ENCODE assay signal across 12 cellular contexts in the genomic region with DNA sequence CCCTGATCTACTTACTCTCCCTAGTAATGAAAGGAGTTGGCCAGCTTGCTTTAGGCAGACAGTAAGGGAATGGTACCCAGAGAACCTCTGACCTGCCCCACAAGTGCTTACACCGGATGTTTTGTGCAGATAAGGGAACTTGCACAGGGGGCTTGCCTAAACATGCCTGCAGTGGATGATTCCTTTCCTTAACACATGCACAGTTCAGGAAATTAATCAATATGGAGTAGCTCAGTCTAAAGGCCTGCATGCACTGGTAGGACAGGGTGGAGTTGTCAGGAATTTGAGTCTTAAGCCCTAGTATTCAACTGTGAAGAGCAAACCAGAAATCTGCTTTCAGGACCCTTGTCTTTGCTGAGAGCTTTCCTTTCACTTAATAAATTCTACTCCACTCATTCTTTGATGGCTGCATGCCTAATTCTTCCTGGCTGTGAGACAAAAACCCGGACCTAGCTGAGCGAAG. TPM values are rescaled to one million over a fixed set of nuclear protein-coding genes. Genes with fewer than 3 reads are reported as not detected.
DNase-seq lines count a peak whose midpoint lies in the region; ATAC-seq and TF ChIP-seq lines count a peak whose summit lies in the region.
"Had no signal": no experiment of that assay in that cellular context is flagged by ENCODE, and none has a peak within 500 bp of the region (broad histone marks: within the 10 kb centered on the region; RNA-seq: fewer than 3 reads in every experiment).

No MANE protein-coding gene starts in this region.

- POLR2A ChIA-PET in CD8-positive, alpha-beta memory T cell (lab: Charles Lee) = interaction anchor here (1.0 kb wide), 1 partner anchor 34 kb away, joined by 3 read pairs; no protein-coding TSS in a partner anchor

- H3K4me1 Mint-ChIP-seq in CD8-positive, alpha-beta memory T cell = peaks cover 49 to 54% (median 53%) of the 10 kb centered on the region in 3 donors
- peaks cover 53% of the 10 kb centered on the region for H3K4me1 Mint-ChIP-seq in activated naive CD8-positive, alpha-beta T cell treated with anti-CD3 and anti-CD28 coated beads, Interleukin-2, amount 50 U/mL, for 24 hours
- peaks cover 45% of the 10 kb centered on the region for H3K4me1 Mint-ChIP-seq in memory B cell

- no peaks in the 10 kb centered on the region for H3K27me3 ChIP-seq in CD8-positive, alpha-beta memory T cell (ENCODE audit: insufficient read depth, low read length, poor library complexity, severe bottlenecking)
- H3K27me3 ChIP-seq in MM.1S (replicated peaks; ENCODE audit: insufficient read depth, low read length) = no peaks in the 10 kb centered on the region
- H3K27me3 ChIP-seq: cardiac muscle cell had no signal

- peak overlapping the region; percentile 43 to 85 (median 73) for H3K4me3 Mint-ChIP-seq in CD8-positive, alpha-beta memory T cell
- no peak overlapping the region for H3K4me3 Mint-ChIP-seq in activated naive CD8-positive, alpha-beta T cell treated with anti-CD3 and anti-CD28 coated beads, Interleukin-2, amount 50 U/mL, for 24 hours
- peak overlapping the region; percentile 44 for H3K4me3 Mint-ChIP-seq in memory B cell

- H3K4me1 ChIP-seq in CD8-positive, alpha-beta memory T cell (ENCODE audit: insufficient read depth, low read length) = peaks cover 46% of the 10 kb centered on the region
- peaks cover 31% of the 10 kb centered on the region for H3K4me1 ChIP-seq in MM.1S (ENCODE audit: low read length)

- peak overlapping the region; percentile 44; the same call in 1 of the 2 replicates for H2AFZ ChIP-seq in MM.1S (ENCODE audit: low read length)
- H2AFZ ChIP-seq: GM23248 had no signal

- H3K36me3 ChIP-seq in CD8-positive, alpha-beta memory T cell (ENCODE audit: insufficient read depth, low read length) = no peaks in the 10 kb centered on the region
- H3K36me3 ChIP-seq in MM.1S (replicated peaks; ENCODE audit: insufficient read depth, low read length) = no peaks in the 10 kb centered on the region
- H3K36me3 ChIP-seq: cardiac muscle cell had no signal

- no peaks in the 10 kb centered on the region for H3K9me2 ChIP-seq in MM.1S (replicated peaks; ENCODE audit: insufficient read depth, low read length)

- TF ChIP-seq CTCF in MM.1S (IDR thresholded peaks at IDR 0.05; ENCODE audit: low read length) = no peak

- H3K79me2 ChIP-seq in MM.1S (ENCODE audit: low read length) = peaks cover 4% of the 10 kb centered on the region

- no peak for ATAC-seq in activated naive CD8-positive, alpha-beta T cell treated with anti-CD3 and anti-CD28 coated beads, Interleukin-2, amount 50 U/mL, for 24 hours
- no peak for ATAC-seq in memory B cell (ENCODE audit: low read depth)
- ATAC-seq in HG02642 (IDR thresholded peaks at IDR 0.05; ENCODE audit: poor library complexity, unreplicated experiment) = no peak

- peaks cover 2 to 10% (median 3%) of the 10 kb centered on the region in 3 donors for H3K36me3 Mint-ChIP-seq in CD8-positive, alpha-beta memory T cell
- H3K36me3 Mint-ChIP-seq in activated naive CD8-positive, alpha-beta T cell treated with anti-CD3 and anti-CD28 coated beads, Interleukin-2, amount 50 U/mL, for 24 hours (ENCODE audit: low read depth) = peaks cover 18% of the 10 kb centered on the region
- peaks cover 4% of the 10 kb centered on the region for H3K36me3 Mint-ChIP-seq in memory B cell

- no peaks in the 10 kb centered on the region for H4K20me1 ChIP-seq in MM.1S (ENCODE audit: insufficient read depth, low read length)

- H3K9ac ChIP-seq in MM.1S (ENCODE audit: low read length) = no peak overlapping the region
- H3K9ac ChIP-seq: GM23248 had no signal

- CTCF ChIA-PET in CD8-positive, alpha-beta memory T cell (lab: Charles Lee) = interaction anchor here (1.3 to 4.5 kb wide), 3 partner anchors 28 to 680 kb away, joined by 3 to 17 read pairs (median 4); no protein-coding TSS in a partner anchor

- H3K4me2 ChIP-seq in MM.1S (ENCODE audit: low read depth, low read length) = peak overlapping the region; percentile 83; the same call in 1 of the 2 replicates

- H3K4me3 ChIP-seq in CD8-positive, alpha-beta memory T cell (ENCODE audit: low read length) = peak overlapping the region; percentile 52
- H3K4me3 ChIP-seq in MM.1S (ENCODE audit: low read length) = no peak overlapping the region
- H3K4me3 ChIP-seq: cardiac muscle cell, GM23248 had no signal

- H3K9me3 Mint-ChIP-seq in CD8-positive, alpha-beta memory T cell = no peaks in the 10 kb centered on the region
- H3K9me3 Mint-ChIP-seq in activated naive CD8-positive, alpha-beta T cell treated with anti-CD3 and anti-CD28 coated beads, Interleukin-2, amount 50 U/mL, for 24 hours = peaks cover 28% of the 10 kb centered on the region
- peaks cover 1% of the 10 kb centered on the region for H3K9me3 Mint-ChIP-seq in memory B cell

- H3K9me3 ChIP-seq in CD8-positive, alpha-beta memory T cell (ENCODE audit: low read length) = no peaks in the 10 kb centered on the region
- no peaks in the 10 kb centered on the region for H3K9me3 ChIP-seq in MM.1S (replicated peaks; ENCODE audit: insufficient read depth, low read length)

- peak overlapping the region; percentile 39 to 99 (median 90) for H3K27ac Mint-ChIP-seq in CD8-positive, alpha-beta memory T cell
- peak overlapping the region; percentile 44 for H3K27ac Mint-ChIP-seq in activated naive CD8-positive, alpha-beta T cell treated with anti-CD3 and anti-CD28 coated beads, Interleukin-2, amount 50 U/mL, for 24 hours
- H3K27ac Mint-ChIP-seq in memory B cell = peak overlapping the region; percentile 53

- DNase-seq in CD8-positive, alpha-beta memory T cell = no peak
- DNase-seq in MM.1S (no peak), memory B cell (ENCODE audit: low spot score in 2 of 2) (no peak), GF-D8 (lab: John Stamatoyannopoulos, UW) (no peak), NCI-H1694 (lab: John Stamatoyannopoulos, UW) (no peak)
- no peak for DNase-seq in activated naive CD8-positive, alpha-beta T cell treated with anti-CD3 and anti-CD28 coated beads, Interleukin-2, amount 50 U/mL, for 24 hours
- no peak for DNase-seq in stimulated activated naive CD4-positive, alpha-beta T cell treated with Interleukin-2 at 50 U/mL for 16 hours (lab: John Stamatoyannopoulos, UW)
- DNase-seq: activated CD8-positive, alpha-beta memory T cell treated with anti-CD3 and anti-CD28 coated beads, Interleukin-2, amount 50 U/mL, for 48 hours; GM23248 had no signal

- H3F3A ChIP-seq in MM.1S (ENCODE audit: insufficient read depth, low read length) = peaks cover 23% of the 10 kb centered on the region

- no peaks in the 10 kb centered on the region for H3K27me3 Mint-ChIP-seq in CD8-positive, alpha-beta memory T cell
- H3K27me3 Mint-ChIP-seq in activated naive CD8-positive, alpha-beta T cell treated with anti-CD3 and anti-CD28 coated beads, Interleukin-2, amount 50 U/mL, for 24 hours = no peaks in the 10 kb centered on the region
- no peaks in the 10 kb centered on the region for H3K27me3 Mint-ChIP-seq in memory B cell

- no peak overlapping the region for H3K27ac ChIP-seq in CD8-positive, alpha-beta memory T cell (ENCODE audit: low read depth, low read length)
- no peak overlapping the region for H3K27ac ChIP-seq in MM.1S (ENCODE audit: low read length)
- H3K27ac ChIP-seq: cardiac muscle cell, GM23248 had no signal

RNA-seq across cellular contexts. Expression of gene TRIM38, which starts 3.9 kb away (rescaled TPM):
- total RNA-seq in CD8-positive, alpha-beta memory T cell = 10 to 100 TPM; 10.8 to 11.2 TPM
- 10.1 TPM for polyA plus RNA-seq in CD8-positive, alpha-beta memory T cell

RNA-seq across cellular contexts. Expression of gene SLC17A2, which starts 28.2 kb away (rescaled TPM):
- total RNA-seq in CD8-positive, alpha-beta memory T cell = not detected
- polyA plus RNA-seq in CD8-positive, alpha-beta memory T cell = not detected
- total RNA-seq: cardiac muscle cell; GM23248; T-helper 2 cell treated with Interferon-gamma antibody and Interleukin-4, amounts not matched to agents 100 ng/mL and 5 ng/mL, for 36 hours had no signal
- polyA plus RNA-seq: cardiac muscle cell, GM23248 had no signal
